Comparison of ENCODE assay signal across 11 cellular contexts in genomic region chr6:75418233-75418632, GRCh38.
DNase-seq lines count a peak whose midpoint lies in the region; ATAC-seq, FAIRE-seq and TF ChIP-seq lines count a peak whose summit lies in the region.
"Had no signal": no experiment of that assay in that cellular context is flagged by ENCODE, and none has a peak within 500 bp of the region (broad histone marks: within the 10 kb centered on the region; RNA-seq: fewer than 3 reads in every experiment).

No MANE protein-coding gene starts in this region.

- CTCF ChIA-PET in GM10248 (lab: Yijun Ruan, JAX), result interaction anchor here (1.4 kb wide), 1 partner anchor 26 kb away, joined by 4 read pairs; no protein-coding TSS in a partner anchor

- no peak for FAIRE-seq in D721Med (lab: Jason Lieb, UNC)

- no peak for TF ChIP-seq CTCF in GM06990 (IDR thresholded peaks at IDR 0.05; ENCODE audit: insufficient read depth, low read length, poor library complexity, severe bottlenecking)
- TF ChIP-seq CTCF in GM13976 (IDR thresholded peaks at IDR 0.05; ENCODE audit: borderline replicate concordance, control extremely low read depth, extremely low read depth, insufficient read depth, missing control alignments), result no peak
- TF ChIP-seq CTCF in GM10248 (IDR thresholded peaks at IDR 0.05; ENCODE audit: control extremely low read depth, extremely low read depth, low read depth, missing control alignments), result no peak
- no peak for TF ChIP-seq CTCF in D721Med (IDR thresholded peaks at IDR 0.05; ENCODE audit: insufficient read depth, missing control alignments)

- in situ Hi-C loops in GM13976 (cut with MboI; ENCODE audit: low sequenced_read_pairs, unreplicated experiment), result no loop called here

- H4K91ac ChIP-seq in neuronal stem cell (ENCODE audit: low read depth, low read length, poor library complexity), result no peak overlapping the region

- ATAC-seq in GM21825 (IDR thresholded peaks at IDR 0.05; ENCODE audit: unreplicated experiment), result peak; percentile 94

- no peak overlapping the region for H3K4ac ChIP-seq in neuronal stem cell (ENCODE audit: low read length)

- POLR2A ChIA-PET in GM10248 (lab: Yijun Ruan, JAX), result no interaction called here

- H2BK5ac ChIP-seq in neuronal stem cell (ENCODE audit: low read length), result no peak overlapping the region

- no peak overlapping the region for H3K14ac ChIP-seq in neuronal stem cell (ENCODE audit: low read length)

- no peak overlapping the region for H3K9ac ChIP-seq in neuronal stem cell (ENCODE audit: low read depth, low read length, poor library complexity)

- H2BK15ac ChIP-seq in neuronal stem cell (ENCODE audit: low read length), result no peak overlapping the region

- no peak overlapping the region for H3K4me3 ChIP-seq in GM06990 (replicated peaks; ENCODE audit: low read depth, low read length)
- no peak overlapping the region for H3K4me3 ChIP-seq in neuronal stem cell (ENCODE audit: low read length in 2 of 2)

- H3K9me3 ChIP-seq in neuronal stem cell (replicated peaks in 1 of 2; ENCODE audit: control insufficient read depth in 2 of 2, insufficient read depth in 1 of 2, low read depth in 1 of 2, low read length in 2 of 2), result no peaks in the 10 kb centered on the region

- H3K4me2 ChIP-seq in neuronal stem cell (ENCODE audit: insufficient read depth, low read length, poor library complexity, severe bottlenecking), result no peak overlapping the region

- H3K18ac ChIP-seq in neuronal stem cell (ENCODE audit: low read length), result no peak overlapping the region

- no peaks in the 10 kb centered on the region for H3K79me1 ChIP-seq in neuronal stem cell (ENCODE audit: low read depth, low read length)

- peak; percentile 4 for DNase-seq in GM06990 (ENCODE audit: extremely low read depth, insufficient read length)
- DNase-seq in NCI-H1417 (lab: John Stamatoyannopoulos, UW), result peak in 2 of 3 experiments; percentile 47 to 88
- DNase-seq in glomerular visceral epithelial cell (ENCODE audit: extremely low spot score), result peak; percentile 76
- DNase-seq in neuronal stem cell (ENCODE audit: low spot score), result no peak
- DNase-seq in GM13976 (ENCODE audit: low spot score), result no peak
- DNase-seq in GM10248 (ENCODE audit: extremely low spot score), result no peak
- no peak for DNase-seq in D721Med (ENCODE audit: insufficient read length, low spot score)
- DNase-seq: activated naive CD8-positive, alpha-beta T cell treated with anti-CD3 and anti-CD28 coated beads, Interleukin-2, amount 10 ng/mL, durations not matched to agents 7 days and 5 days; hypothalamus; NCI-H2029 treated with DMSO at 0.1 percent for 48 hours had no signal

- H2BK120ac ChIP-seq in neuronal stem cell (ENCODE audit: low read depth, low read length), result no peak overlapping the region

- no peak overlapping the region for H3K27ac ChIP-seq in neuronal stem cell (replicated peaks; ENCODE audit: low read length)

- H3K27me3 ChIP-seq in GM06990 (replicated peaks; ENCODE audit: control insufficient read depth, insufficient read depth, low read length), result no peaks in the 10 kb centered on the region
- H3K27me3 ChIP-seq in neuronal stem cell (ENCODE audit: control insufficient read depth in 3 of 3, insufficient read depth in 3 of 3, low read depth in 1 of 3, low read length in 3 of 3), result no peaks in the 10 kb centered on the region

- peaks cover 0 to 1% of the 10 kb centered on the region in 2 donors for H3K4me1 ChIP-seq in neuronal stem cell (ENCODE audit: control insufficient read depth in 2 of 2, insufficient read depth in 1 of 2, low read depth in 1 of 2, low read length in 2 of 2)

- no peak overlapping the region for H2AK5ac ChIP-seq in neuronal stem cell (ENCODE audit: low read depth, low read length)

- no peak overlapping the region for H4K8ac ChIP-seq in neuronal stem cell (ENCODE audit: low read depth, low read length)

- no peak overlapping the region for H2BK12ac ChIP-seq in neuronal stem cell (ENCODE audit: low read length)

- H2AFZ ChIP-seq in neuronal stem cell (ENCODE audit: low read length), result no peak overlapping the region

- H3K36me3 ChIP-seq in GM06990 (ENCODE audit: control insufficient read depth, insufficient read depth, low read length) (no peaks in the 10 kb centered on the region), neuronal stem cell (replicated peaks in 1 of 2; ENCODE audit: control insufficient read depth in 2 of 2, insufficient read depth in 2 of 2, low read length in 2 of 2) (no peaks in the 10 kb centered on the region)

- H3K23ac ChIP-seq in neuronal stem cell (ENCODE audit: low read depth, low read length, poor library complexity), result no peak overlapping the region

Comparison
In these comparisons a context has a peak if more than half of its experiments do, and no peak if none do; other contexts are left out.
1. DNase-seq: peak in GM06990 (single experiment), NCI-H1417 (2 of 3) and glomerular visceral epithelial cell (single experiment); none in neuronal stem cell (single experiment), GM13976 (single experiment), GM10248 (single experiment) and D721Med (single experiment).